ENCODE assay signal across 7 cellular contexts in the genomic region with DNA sequence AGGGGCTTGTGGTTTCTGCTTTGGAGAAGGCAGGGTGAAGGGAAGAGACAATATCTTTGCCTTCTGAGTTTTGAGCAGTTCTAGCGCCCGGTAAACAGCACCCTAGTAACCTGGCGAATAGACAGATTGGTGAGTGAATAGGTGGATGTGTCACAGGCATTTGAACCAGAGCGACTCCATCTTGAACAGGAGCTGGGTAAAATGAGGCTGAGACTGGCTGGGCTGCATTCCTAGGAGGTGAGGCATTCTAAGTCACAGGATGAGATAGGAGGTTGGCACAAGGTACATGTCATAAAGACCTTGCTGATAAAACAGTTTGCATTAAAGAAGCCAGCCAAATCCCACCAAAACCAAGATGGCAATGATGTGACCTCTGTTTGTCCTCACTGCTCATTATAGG.
"Had no signal": no experiment of that assay in that cellular context is flagged by ENCODE, and none has a peak within 500 bp of the region (broad histone marks: within the 10 kb centered on the region; RNA-seq: fewer than 3 reads in every experiment).

No MANE protein-coding gene starts in this region.

- H3K4me1 Mint-ChIP-seq: GM23338, IgD-negative memory B cell had no signal

- H2AFZ ChIP-seq: GM23338 had no signal

- H3K36me3 Mint-ChIP-seq: IgD-negative memory B cell had no signal

- ATAC-seq: GM23338, HCT116, HepG2 had no signal

- H3K9me3 Mint-ChIP-seq: H9, HFFc6 had no signal

- H3K4me2 ChIP-seq: GM23338 had no signal

- H3K4me3 ChIP-seq: GM23338 had no signal

- DNase-seq: H9, HFFc6, KG1 had no signal

- H3K27me3 Mint-ChIP-seq: IgD-negative memory B cell had no signal

- H3K4me3 Mint-ChIP-seq: GM23338, H9, HFFc6, IgD-negative memory B cell had no signal

- H3K27ac Mint-ChIP-seq: GM23338, H9, HFFc6, IgD-negative memory B cell had no signal
